1 cellular context compared by ENCODE assay signal in genomic region chr12:46443594-46444263, GRCh38.
TF ChIP-seq lines count a peak whose summit lies in the region.

No MANE protein-coding gene starts in this region.

TF ChIP-seq in HCT116, 20 proteins besides CTCF, POLR2A, EP300 and RAD21:
- TF ChIP-seq ZBTB33 (IDR thresholded peaks at IDR 0.05; ENCODE audit: extremely low read depth, insufficient replicate concordance, low read length) (no peak), FOSL1 (IDR thresholded peaks at IDR 0.05; ENCODE audit: low read depth) (no peak)
